Comparison of ENCODE assay signal across 15 cellular contexts in genomic region chr5:173456751-173457171, GRCh38.
DNase-seq lines count a peak whose midpoint lies in the region; FAIRE-seq and TF ChIP-seq lines count a peak whose summit lies in the region.
"Had no signal": no experiment of that assay in that cellular context is flagged by ENCODE, and none has a peak within 500 bp of the region (broad histone marks: within the 10 kb centered on the region; RNA-seq: fewer than 3 reads in every experiment).

No MANE protein-coding gene starts in this region.

- no peaks in the 10 kb centered on the region for H3K9me2 ChIP-seq in Loucy (replicated peaks; ENCODE audit: low read depth, low read length)

- H3K9me3 Mint-ChIP-seq in CD14-positive monocyte: peaks cover 0 to 5% (median 3%) of the 10 kb centered on the region in 7 donors
- H3K9me3 Mint-ChIP-seq: activated CD4-positive, alpha-beta T cell treated with anti-CD3 and anti-CD28 coated beads, Interleukin-2, amount 10 ng/mL, durations not matched to agents 7 days and 5 days had no signal

- H3K4me1 Mint-ChIP-seq in CD14-positive monocyte: peaks cover 36% of the 10 kb centered on the region
- H3K4me1 Mint-ChIP-seq: activated CD4-positive, alpha-beta T cell treated with anti-CD3 and anti-CD28 coated beads, Interleukin-2, amount 10 ng/mL, durations not matched to agents 7 days and 5 days had no signal

- CTCF ChIA-PET in HEK293T (lab: Yijun Ruan, JAX): no interaction called here

- no peaks in the 10 kb centered on the region; the same call in 1 of the 2 replicates for H3F3A ChIP-seq in Loucy (ENCODE audit: low read depth)

- H3K4me3 Mint-ChIP-seq in CD14-positive monocyte: peak overlapping the region in 1 of 2 donors; percentile 49
- H3K4me3 Mint-ChIP-seq: activated CD4-positive, alpha-beta T cell treated with anti-CD3 and anti-CD28 coated beads, Interleukin-2, amount 10 ng/mL, durations not matched to agents 7 days and 5 days had no signal

- H3K18ac ChIP-seq in mesenchymal stem cell (ENCODE audit: low read depth in 1 of 2, low read length in 2 of 2): peak overlapping the region; percentile 6 to 76

- peak overlapping the region; percentile 56 for H3K27ac ChIP-seq in mesenchymal stem cell (ENCODE audit: low read length, poor library complexity, severe bottlenecking)

- 0% methylated on average over 5 of the region's 5 CpGs for WGBS in mesenchymal stem cell

- no peaks in the 10 kb centered on the region for H4K20me1 ChIP-seq in Loucy (ENCODE audit: insufficient read depth, low read length, poor library complexity, severe bottlenecking)

- H2AFZ ChIP-seq in Loucy (ENCODE audit: low read length) (no peak overlapping the region), mesenchymal stem cell (ENCODE audit: low read depth, low read length) (no peak overlapping the region)

- H3K4me1 ChIP-seq in Loucy (ENCODE audit: insufficient read depth, low read length, poor library complexity, severe bottlenecking) (peaks cover 15% of the 10 kb centered on the region), mesenchymal stem cell (ENCODE audit: control insufficient read depth, insufficient read depth, low read depth, low read length) (peaks cover 8% of the 10 kb centered on the region)

- peak overlapping the region in 1 of 2 experiments; percentile 87 for H3K4ac ChIP-seq in mesenchymal stem cell (ENCODE audit: low read depth in 1 of 2, low read length in 2 of 2)

- H3K4me2 ChIP-seq in Loucy (ENCODE audit: low read depth, low read length, poor library complexity, severe bottlenecking) (peak overlapping the region; percentile 59), mesenchymal stem cell (ENCODE audit: low read length, poor library complexity, severe bottlenecking) (peak overlapping the region; percentile 24)

- peak overlapping the region; percentile 54 for H2AK5ac ChIP-seq in mesenchymal stem cell (ENCODE audit: low read length, severe bottlenecking)

- H3K4me3 ChIP-seq in Loucy (ENCODE audit: low read length, poor library complexity, severe bottlenecking) (no peak overlapping the region), mesenchymal stem cell (ENCODE audit: insufficient read depth in 1 of 2, low read depth in 1 of 2, low read length in 2 of 2) (no peak overlapping the region)
- H3K4me3 ChIP-seq: GM12878 had no signal

- H3K27me3 ChIP-seq in Loucy (ENCODE audit: insufficient read depth, low read length, poor library complexity, severe bottlenecking) (no peaks in the 10 kb centered on the region), mesenchymal stem cell (ENCODE audit: control insufficient read depth in 1 of 2, insufficient read depth in 1 of 2, low read length in 2 of 2) (no peaks in the 10 kb centered on the region)

- no peak overlapping the region for H3K14ac ChIP-seq in mesenchymal stem cell (ENCODE audit: low read length in 2 of 2)

- no peak for FAIRE-seq in frontal cortex (lab: Jason Lieb, UNC)
- FAIRE-seq: GM12878 had no signal

- H3K9ac ChIP-seq in Loucy (ENCODE audit: low read depth, low read length, poor library complexity, severe bottlenecking) (no peak overlapping the region), mesenchymal stem cell (ENCODE audit: low read length) (no peak overlapping the region)

- POLR2A ChIA-PET in HEK293T (lab: Yijun Ruan, JAX): interaction anchor here (0.6 kb wide), 1 partner anchor 1374 kb away, joined by 3 read pairs; no protein-coding TSS in a partner anchor

- H3K9me3 ChIP-seq in Loucy (ENCODE audit: insufficient read depth, low read depth, low read length) (no peaks in the 10 kb centered on the region), mesenchymal stem cell (ENCODE audit: control insufficient read depth, low read length) (no peaks in the 10 kb centered on the region)

- H2BK120ac ChIP-seq in mesenchymal stem cell (ENCODE audit: low read depth, low read length): peak overlapping the region; percentile 56

- H3K36me3 ChIP-seq in Loucy (ENCODE audit: insufficient read depth, low read length) (no peaks in the 10 kb centered on the region), mesenchymal stem cell (ENCODE audit: control insufficient read depth in 1 of 2, insufficient read depth in 2 of 2, low read depth in 1 of 2, low read length in 2 of 2) (no peaks in the 10 kb centered on the region)

- DNase-seq in GDM1 (lab: John Stamatoyannopoulos, UW) (peak; percentile 54), UCSD-AML1 (lab: John Stamatoyannopoulos, UW; ENCODE audit: unreplicated experiment) (peak; percentile 42), mesenchymal stem cell (peak; percentile 97), HEK293T (ENCODE audit: extremely low spot score) (no peak), CD14-positive monocyte (ENCODE audit: low spot score) (no peak), frontal cortex (ENCODE audit: low spot score in 2 of 2) (no peak), retina (no peak)
- DNase-seq: activated CD4-positive, alpha-beta T cell treated with anti-CD3 and anti-CD28 coated beads, Interleukin-2, amount 10 ng/mL, durations not matched to agents 7 days and 5 days; activated naive CD4-positive, alpha-beta T cell treated with Interleukin-2 at 50 U/mL for 16 hours; glutamatergic neuron; NCI-H1048; NCI-H69; posterior cingulate gyrus had no signal

- no peaks in the 10 kb centered on the region for H3K79me1 ChIP-seq in mesenchymal stem cell (replicated peaks; ENCODE audit: low read length, poor library complexity, severe bottlenecking)

- no peak overlapping the region for H2BK5ac ChIP-seq in mesenchymal stem cell (ENCODE audit: low read depth, low read length, poor library complexity, severe bottlenecking)

- no peak overlapping the region for H4K91ac ChIP-seq in mesenchymal stem cell (ENCODE audit: low read length)

- H3K36me3 Mint-ChIP-seq in CD14-positive monocyte: no peaks in the 10 kb centered on the region

- intact Hi-C loops in CD14-positive monocyte (cut with micrococcal nuclease): no loop called here

- peak overlapping the region; percentile 94 to 95 for H2BK12ac ChIP-seq in mesenchymal stem cell (ENCODE audit: low read length in 2 of 2)

- no peak overlapping the region for H3K27ac Mint-ChIP-seq in CD14-positive monocyte
- H3K27ac Mint-ChIP-seq: activated CD4-positive, alpha-beta T cell treated with anti-CD3 and anti-CD28 coated beads, Interleukin-2, amount 10 ng/mL, durations not matched to agents 7 days and 5 days had no signal

- H3K27me3 Mint-ChIP-seq in CD14-positive monocyte (ENCODE audit: low read depth in 3 of 3): peaks cover 1 to 4% (median 1%) of the 10 kb centered on the region in 3 donors
- H3K27me3 Mint-ChIP-seq: activated CD4-positive, alpha-beta T cell treated with anti-CD3 and anti-CD28 coated beads, Interleukin-2, amount 10 ng/mL, durations not matched to agents 7 days and 5 days had no signal

- no peak overlapping the region for H4K8ac ChIP-seq in mesenchymal stem cell (ENCODE audit: low read length)

- TF ChIP-seq CTCF in Loucy (conservative IDR thresholded peaks at IDR 0.05; ENCODE audit: low read length): no peak
- no peak for TF ChIP-seq CTCF in CD14-positive monocyte (IDR thresholded peaks at IDR 0.05)

- no peak overlapping the region for H3K23ac ChIP-seq in mesenchymal stem cell (ENCODE audit: low read length in 2 of 2)

- no peak overlapping the region for H2BK15ac ChIP-seq in mesenchymal stem cell (ENCODE audit: low read depth, poor library complexity, severe bottlenecking)

- no peaks in the 10 kb centered on the region for H3K79me2 ChIP-seq in Loucy (ENCODE audit: insufficient read depth, low read length)

TF ChIP-seq in HEK293T, 16 proteins besides CTCF, POLR2A, EP300 and RAD21:
- TF ChIP-seq BHLHE40 (IDR thresholded peaks at IDR 0.05; ENCODE audit: borderline replicate concordance): no peak

Comparison
In these comparisons a context has a peak if more than half of its experiments do, and no peak if none do; other contexts are left out.
1. DNase-seq: peak in GDM1 (single experiment), UCSD-AML1 (single experiment) and mesenchymal stem cell (single experiment); none in HEK293T (single experiment), CD14-positive monocyte (single experiment), frontal cortex (0 of 2) and retina (single experiment).